In the genomic region with DNA sequence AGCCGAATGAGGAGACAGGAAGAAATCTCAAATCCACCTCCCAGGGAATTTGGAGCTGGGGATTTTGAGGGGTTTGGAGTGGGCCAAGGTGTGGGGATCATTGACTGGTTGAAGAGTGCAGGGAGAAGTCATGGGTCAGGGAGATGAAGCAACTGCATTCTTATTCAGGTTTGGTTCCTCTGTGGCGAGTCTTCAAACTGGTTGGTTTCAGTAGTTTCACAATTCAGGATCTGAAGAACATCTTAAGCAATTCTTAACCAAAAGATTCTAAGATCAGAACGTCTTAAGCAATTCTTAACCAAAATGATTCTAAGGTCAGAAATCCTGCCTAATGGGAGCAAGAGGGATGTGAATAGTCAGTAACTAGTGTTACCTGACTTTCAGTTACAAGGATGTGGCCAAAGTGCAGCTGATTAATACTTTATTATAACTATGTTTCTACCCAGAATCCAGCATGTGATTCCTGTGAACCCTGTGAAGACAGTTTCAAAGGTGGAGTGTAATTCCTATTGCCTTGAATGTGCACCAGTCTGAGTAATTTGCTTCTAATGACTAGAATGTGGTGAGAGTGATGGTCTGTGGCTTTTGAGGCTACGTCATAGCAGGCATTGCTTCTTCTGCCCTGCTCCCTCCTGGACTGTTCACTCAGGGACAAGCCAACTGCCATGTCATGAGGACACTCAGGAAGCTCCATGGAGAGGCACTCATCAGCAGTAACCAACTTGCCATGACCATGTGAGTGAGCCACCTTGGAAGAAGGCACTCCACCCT, we compare ENCODE assay signal across 13 cellular contexts.
DNase-seq lines count a peak whose midpoint lies in the region; ATAC-seq and TF ChIP-seq lines count a peak whose summit lies in the region.
"Had no signal": no experiment of that assay in that cellular context is flagged by ENCODE, and none has a peak within 500 bp of the region (broad histone marks: within the 10 kb centered on the region; RNA-seq: fewer than 3 reads in every experiment).

No MANE protein-coding gene starts in this region.

- H3K36me3 Mint-ChIP-seq in neural progenitor cell = peaks cover 2% of the 10 kb centered on the region

- H4K20me1 ChIP-seq in neural progenitor cell (ENCODE audit: low read depth) = no peaks in the 10 kb centered on the region

- no peak overlapping the region for H3K27ac Mint-ChIP-seq in neural progenitor cell

- H3K9me3 ChIP-seq in neural progenitor cell (ENCODE audit: low read depth) = no peaks in the 10 kb centered on the region
- H3K9me3 ChIP-seq: Caco-2, mucosa of descending colon, testis had no signal

- H3K9ac ChIP-seq in neural progenitor cell = no peak overlapping the region

- peaks cover 2% of the 10 kb centered on the region for H3K27me3 Mint-ChIP-seq in neural progenitor cell (ENCODE audit: insufficient read depth, low read depth)

- H3K27me3 ChIP-seq in neural progenitor cell = no peaks in the 10 kb centered on the region
- H3K27me3 ChIP-seq: testis had no signal

- DNase-seq in GM03348 (ENCODE audit: low spot score) (peak; percentile 42), NOMO-1 (lab: John Stamatoyannopoulos, UW; ENCODE audit: unreplicated experiment in 2 of 2) (peak; percentile 70 to 98), epithelial cell of esophagus (ENCODE audit: low read depth) (peak; percentile 60), neural progenitor cell (ENCODE audit: low spot score) (no peak), NCI-H1694 treated with DMSO at 0.1 percent for 48 hours (lab: John Stamatoyannopoulos, UW) (no peak), NCI-H1436 treated with DMSO at 0.1 percent for 48 hours (lab: John Stamatoyannopoulos, UW) (no peak), NCI-H748 treated with DMSO at 0.1 percent for 48 hours (lab: John Stamatoyannopoulos, UW) (no peak)
- DNase-seq: Caco-2, NCI-H187 treated with DMSO at 0.1 percent for 48 hours, T1000, testis had no signal

- no peak for ATAC-seq in GM18858 (IDR thresholded peaks at IDR 0.05; ENCODE audit: unreplicated experiment)
- ATAC-seq: mucosa of descending colon had no signal

- peaks cover 2% of the 10 kb centered on the region for H3K4me1 Mint-ChIP-seq in neural progenitor cell

- no peak overlapping the region for H3K4me3 Mint-ChIP-seq in neural progenitor cell

- TF ChIP-seq CTCF in epithelial cell of esophagus (IDR thresholded peaks at IDR 0.05; ENCODE audit: insufficient read depth, low read depth, low read length, missing control alignments) (no peak), neural progenitor cell (IDR thresholded peaks at IDR 0.05) (no peak)

- peaks cover 22% of the 10 kb centered on the region for H3F3A ChIP-seq in neural progenitor cell (ENCODE audit: low read depth)

- peaks cover 47% of the 10 kb centered on the region for H3K4me1 ChIP-seq in neural progenitor cell

- no peak overlapping the region for H3K27ac ChIP-seq in neural progenitor cell
- H3K27ac ChIP-seq: testis had no signal

- no peak overlapping the region for H3K4me3 ChIP-seq in epithelial cell of esophagus (ENCODE audit: low read length)
- H3K4me3 ChIP-seq in neural progenitor cell = no peak overlapping the region
- H3K4me3 ChIP-seq: mucosa of descending colon, testis had no signal

- H3K36me3 ChIP-seq in neural progenitor cell = no peaks in the 10 kb centered on the region

- H2AFZ ChIP-seq in neural progenitor cell (replicated peaks) = no peak overlapping the region

- peaks cover 2% of the 10 kb centered on the region for H3K9me3 Mint-ChIP-seq in neural progenitor cell

- peak overlapping the region; percentile 15 for H3K4me2 ChIP-seq in neural progenitor cell

- no peaks in the 10 kb centered on the region for H3K79me2 ChIP-seq in neural progenitor cell (ENCODE audit: low read depth)

Comparison
In these comparisons a context has a peak if more than half of its experiments do, and no peak if none do; other contexts are left out.
1. DNase-seq: peak in GM03348 (single experiment), NOMO-1 (2 of 2) and epithelial cell of esophagus (single experiment); none in neural progenitor cell (single experiment), NCI-H1694 treated with DMSO at 0.1 percent for 48 hours (single experiment), NCI-H1436 treated with DMSO at 0.1 percent for 48 hours (single experiment) and NCI-H748 treated with DMSO at 0.1 percent for 48 hours (single experiment).